24 cellular contexts compared by ENCODE assay signal in genomic region chr11:113197456-113197855, GRCh38.
DNase-seq lines count a peak whose midpoint lies in the region; ATAC-seq, FAIRE-seq and TF ChIP-seq lines count a peak whose summit lies in the region.
"Had no signal": no experiment of that assay in that cellular context is flagged by ENCODE, and none has a peak within 500 bp of the region (broad histone marks: within the 10 kb centered on the region; RNA-seq: fewer than 3 reads in every experiment).

No MANE protein-coding gene starts in this region.

- peak; percentile 27 for FAIRE-seq in urothelium cell line (lab: Jason Lieb, UNC)
- FAIRE-seq: A204.1, D721Med, GM12878 had no signal

- POLR2A ChIA-PET in activated CD4-positive, alpha-beta memory T cell treated with anti-CD3 and anti-CD28 coated beads, Interleukin-2, amount 10 ng/mL, durations not matched to agents 7 days and 5 days (lab: Charles Lee) = no interaction called here

- TF ChIP-seq CTCF in AG10803 (conservative IDR thresholded peaks at IDR 0.05; ENCODE audit: low read length) (no peak), brain (conservative IDR thresholded peaks at IDR 0.05) (no peak), nephron (IDR thresholded peaks at IDR 0.05; ENCODE audit: unreplicated experiment in 3 of 3) (no peak)

- peak overlapping the region in 1 of 5 experiments; percentile 18 for H3K4me3 Mint-ChIP-seq in brain
- H3K4me3 Mint-ChIP-seq in nephron = peak overlapping the region in 1 of 3 experiments; percentile 34
- no peak overlapping the region for H3K4me3 Mint-ChIP-seq in activated CD4-positive, alpha-beta memory T cell treated with anti-CD3 and anti-CD28 coated beads, Interleukin-2, amount 10 ng/mL, durations not matched to agents 7 days and 5 days
- H3K4me3 Mint-ChIP-seq: CD4-positive, alpha-beta T cell; CD8-positive, alpha-beta memory T cell; GM23338; H9 had no signal

- no peak for ATAC-seq in HG02970 (IDR thresholded peaks at IDR 0.05; ENCODE audit: low FRiP score, unreplicated experiment)
- no peak for ATAC-seq in HG02884 (IDR thresholded peaks at IDR 0.05; ENCODE audit: unreplicated experiment)
- ATAC-seq: GM12878, GM23338, HCT116 had no signal

- DNase-seq in AG10803 (ENCODE audit: low read depth) (peak; percentile 22), urothelium cell line (ENCODE audit: low spot score) (no peak), LoVo (ENCODE audit: low spot score) (no peak)
- DNase-seq in activated CD4-positive, alpha-beta memory T cell treated with anti-CD3 and anti-CD28 coated beads, Interleukin-2, amount 10 ng/mL, durations not matched to agents 7 days and 5 days = no peak
- DNase-seq: AML-193; BE2C; CD4-positive, alpha-beta T cell; CD8-positive, alpha-beta memory T cell; DMS 273 treated with DMSO at 0.1 percent for 48 hours; DMS79; EL; GDM1; H9 had no signal

- CTCF ChIA-PET in activated CD4-positive, alpha-beta memory T cell treated with anti-CD3 and anti-CD28 coated beads, Interleukin-2, amount 10 ng/mL, durations not matched to agents 7 days and 5 days (lab: Charles Lee) = no interaction called here

- H3K27me3 Mint-ChIP-seq in brain = no peaks in the 10 kb centered on the region
- no peaks in the 10 kb centered on the region for H3K27me3 Mint-ChIP-seq in nephron (ENCODE audit: low read depth)
- peaks cover 14% of the 10 kb centered on the region for H3K27me3 Mint-ChIP-seq in activated CD4-positive, alpha-beta memory T cell treated with anti-CD3 and anti-CD28 coated beads, Interleukin-2, amount 10 ng/mL, durations not matched to agents 7 days and 5 days

- H3K36me3 Mint-ChIP-seq in brain = peaks cover 5% of the 10 kb centered on the region
- H3K36me3 Mint-ChIP-seq in nephron (ENCODE audit: low read depth) = peaks cover 4% of the 10 kb centered on the region
- H3K36me3 Mint-ChIP-seq in activated CD4-positive, alpha-beta memory T cell treated with anti-CD3 and anti-CD28 coated beads, Interleukin-2, amount 10 ng/mL, durations not matched to agents 7 days and 5 days (ENCODE audit: low read depth) = no peaks in the 10 kb centered on the region
- H3K36me3 Mint-ChIP-seq: CD14-positive monocyte; CD8-positive, alpha-beta memory T cell had no signal

- no peaks in the 10 kb centered on the region for H3K9me3 Mint-ChIP-seq in brain
- H3K9me3 Mint-ChIP-seq in nephron = no peaks in the 10 kb centered on the region
- H3K9me3 Mint-ChIP-seq in activated CD4-positive, alpha-beta memory T cell treated with anti-CD3 and anti-CD28 coated beads, Interleukin-2, amount 10 ng/mL, durations not matched to agents 7 days and 5 days = no peaks in the 10 kb centered on the region
- H3K9me3 Mint-ChIP-seq: CD4-positive, alpha-beta T cell; GM23338; H9 had no signal

- peaks cover 96% of the 10 kb centered on the region for H3K4me1 Mint-ChIP-seq in brain
- H3K4me1 Mint-ChIP-seq in nephron = peaks cover 96% of the 10 kb centered on the region
- H3K4me1 Mint-ChIP-seq in activated CD4-positive, alpha-beta memory T cell treated with anti-CD3 and anti-CD28 coated beads, Interleukin-2, amount 10 ng/mL, durations not matched to agents 7 days and 5 days = peaks cover 4% of the 10 kb centered on the region
- H3K4me1 Mint-ChIP-seq: CD14-positive monocyte; CD8-positive, alpha-beta memory T cell had no signal

- H3K4me3 ChIP-seq in AG10803 (ENCODE audit: low read length) = no peak overlapping the region
- H3K4me3 ChIP-seq: BLaER1 treated with 17β-estradiol and CSF1 and Interleukin-3, amounts not matched to agents 10 nM and 100 nM; GM12878; GM23338 had no signal

- H3K27ac Mint-ChIP-seq in brain (peak overlapping the region in 3 of 5 experiments; percentile 47 to 69 (median 54)), nephron (peak overlapping the region; percentile 35 to 97 (median 86))
- no peak overlapping the region for H3K27ac Mint-ChIP-seq in activated CD4-positive, alpha-beta memory T cell treated with anti-CD3 and anti-CD28 coated beads, Interleukin-2, amount 10 ng/mL, durations not matched to agents 7 days and 5 days
- H3K27ac Mint-ChIP-seq: CD14-positive monocyte; CD4-positive, alpha-beta T cell; CD8-positive, alpha-beta memory T cell; GM23338; H9 had no signal
